Comparison of ENCODE assay signal across 16 cellular contexts in genomic region chrX:37638047-37638446, GRCh38. TPM values are rescaled to one million over a fixed set of nuclear protein-coding genes. Genes with fewer than 3 reads are reported as not detected.
A peak's percentile ranks its signal among the peaks of the same experiment; 100 is the strongest.
DNase-seq lines count a peak whose midpoint lies in the region; ATAC-seq, FAIRE-seq and TF ChIP-seq lines count a peak whose summit lies in the region.
"Had no signal": no experiment of that assay in that cellular context is flagged by ENCODE, and none has a peak within 500 bp of the region (broad histone marks: within the 10 kb centered on the region; RNA-seq: fewer than 3 reads in every experiment).

No MANE protein-coding gene starts in this region.

- DNase-seq in HepG2 (ENCODE audit: low spot score) (no peak), right lobe of liver (no peak), RPMI8226 (peak; percentile 31), erythroblast (lab: John Stamatoyannopoulos, UW) (peak; percentile 1 to 8), NOMO-1 treated with dmso at 0.1 percent for 144 hours (lab: John Stamatoyannopoulos, UW; ENCODE audit: unreplicated experiment) (no peak), immature natural killer cell (no peak)
- DNase-seq: Calu3; CD8-positive, alpha-beta T cell; DMS79 treated with DMSO at 0.1 percent for 48 hours; KBM-7 had no signal

- no peaks in the 10 kb centered on the region for H3K4me1 Mint-ChIP-seq in immature natural killer cell

- in situ Hi-C loops in HepG2 (cut with HindIII; ENCODE audit: extremely low pct_ligation_motif_present, low pct_unique_long_range_greater_than_20kb) = no loop called here

- POLR2A ChIA-PET in HepG2 (lab: Yijun Ruan, JAX) = no interaction called here

- no peaks in the 10 kb centered on the region for H3K79me2 ChIP-seq in HepG2 (ENCODE audit: insufficient read depth, low read length)

- no peak overlapping the region for H3K9ac ChIP-seq in HepG2 (ENCODE audit: insufficient read depth, low read depth, low read length)
- H3K9ac ChIP-seq: BLaER1 treated with 17β-estradiol and CSF1 and Interleukin-3, amounts not matched to agents 10 nM and 100 nM had no signal

- TF ChIP-seq CTCF in HepG2 (CRISPR knock-in tag; IDR thresholded peaks at IDR 0.05) = no peak
- TF ChIP-seq CTCF in right lobe of liver (IDR thresholded peaks at IDR 0.05) = no peak

- BruUV-seq in HepG2 (replicated peaks; lab: Mats Ljungman, UMichigan) = no TSS peak

- TF ChIP-seq EP300 in HepG2 (IDR thresholded peaks at IDR 0.05; ENCODE audit: low read depth in 2 of 2, low read length in 2 of 2) (no peak), HepG2 (CRISPR knock-in tag; IDR thresholded peaks at IDR 0.05; ENCODE audit: borderline replicate concordance) (no peak)

- H3K27me3 ChIP-seq in HepG2 (ENCODE audit: control insufficient read depth in 1 of 2, insufficient read depth in 2 of 2, low read length in 2 of 2) = no peaks in the 10 kb centered on the region
- no peaks in the 10 kb centered on the region for H3K27me3 ChIP-seq in right lobe of liver
- H3K27me3 ChIP-seq: BLaER1 treated with 17β-estradiol and CSF1 and Interleukin-3, amounts not matched to agents 10 nM and 100 nM had no signal

- H3K36me3 Mint-ChIP-seq in immature natural killer cell = no peaks in the 10 kb centered on the region
- H3K36me3 Mint-ChIP-seq: CD8-positive, alpha-beta T cell had no signal

- no peak for TF ChIP-seq POLR2A in HepG2 (IDR thresholded peaks at IDR 0.05; ENCODE audit: insufficient read depth in 1 of 2, low read depth in 2 of 2, low read length in 2 of 2)
- TF ChIP-seq POLR2A in right lobe of liver (IDR thresholded peaks at IDR 0.05) = no peak
- no peak for TF ChIP-seq POLR2A in erythroblast (IDR thresholded peaks at IDR 0.05; ENCODE audit: low read length)

- no peak for FAIRE-seq in HepG2 (lab: Jason Lieb, UNC)
- FAIRE-seq: GM12878, GM19239 had no signal

- intact Hi-C loops in HepG2 (cut with micrococcal nuclease; ENCODE audit: unreplicated experiment) = no loop called here
- intact Hi-C loops in right lobe of liver (cut with DNase I) = no loop called here

- H3K4me3 ChIP-seq in HepG2 (replicated peaks in 1 of 3; ENCODE audit: insufficient read depth in 1 of 3, low read depth in 2 of 3, low read length in 3 of 3) (no peak overlapping the region), right lobe of liver (no peak overlapping the region)
- H3K4me3 ChIP-seq: BLaER1 treated with 17β-estradiol and CSF1 and Interleukin-3, amounts not matched to agents 10 nM and 100 nM; GM12878; HAP-1 had no signal

- no peak overlapping the region for H3K4me2 ChIP-seq in HepG2 (ENCODE audit: low read depth, low read length)
- H3K4me2 ChIP-seq: BLaER1 treated with 17β-estradiol and CSF1 and Interleukin-3, amounts not matched to agents 10 nM and 100 nM had no signal

- no peak overlapping the region for H3K27ac ChIP-seq in HepG2 (ENCODE audit: extremely low read length, insufficient read depth, low read length)
- no peak overlapping the region for H3K27ac ChIP-seq in right lobe of liver
- H3K27ac ChIP-seq: 22Rv1; BLaER1 treated with 17β-estradiol and CSF1 and Interleukin-3, amounts not matched to agents 10 nM and 100 nM had no signal

- no peak for ATAC-seq in HepG2
- no peak for ATAC-seq in right lobe of liver
- no peak for ATAC-seq in GM18873 (IDR thresholded peaks at IDR 0.05; ENCODE audit: low FRiP score, unreplicated experiment)
- ATAC-seq: CD8-positive, alpha-beta T cell; GM12878 had no signal

- no peak for TF ChIP-seq RAD21 in HepG2 (CRISPR knock-in tag; IDR thresholded peaks at IDR 0.05)

- no peaks in the 10 kb centered on the region for H3K9me3 ChIP-seq in HepG2 (ENCODE audit: low read length)
- H3K9me3 ChIP-seq in right lobe of liver = no peaks in the 10 kb centered on the region
- H3K9me3 ChIP-seq: HAP-1 had no signal

- H3K27ac Mint-ChIP-seq in immature natural killer cell = no peak overlapping the region
- H3K27ac Mint-ChIP-seq: CD8-positive, alpha-beta T cell had no signal

- no peaks in the 10 kb centered on the region for H4K20me1 ChIP-seq in HepG2 (ENCODE audit: insufficient read depth, low read length)
- H4K20me1 ChIP-seq: BLaER1 treated with 17β-estradiol and CSF1 and Interleukin-3, amounts not matched to agents 10 nM and 100 nM had no signal

- H3K4me1 ChIP-seq in HepG2 (ENCODE audit: insufficient read depth, low read length) = no peaks in the 10 kb centered on the region
- no peaks in the 10 kb centered on the region for H3K4me1 ChIP-seq in right lobe of liver
- H3K4me1 ChIP-seq: BLaER1 treated with 17β-estradiol and CSF1 and Interleukin-3, amounts not matched to agents 10 nM and 100 nM; HAP-1 had no signal

- peaks cover 0 to 4% (median 0%) of the 10 kb centered on the region in 3 donors for H3K27me3 Mint-ChIP-seq in immature natural killer cell (ENCODE audit: low read depth in 3 of 3)

- H3K9me3 Mint-ChIP-seq in immature natural killer cell = no peaks in the 10 kb centered on the region
- H3K9me3 Mint-ChIP-seq: CD8-positive, alpha-beta T cell had no signal

- H3K4me3 Mint-ChIP-seq in immature natural killer cell = no peak overlapping the region
- H3K4me3 Mint-ChIP-seq: CD8-positive, alpha-beta T cell had no signal

- H2AFZ ChIP-seq in HepG2 (ENCODE audit: low read length) = no peak overlapping the region

- H3K36me3 ChIP-seq in HepG2 (replicated peaks in 1 of 2; ENCODE audit: control insufficient read depth in 1 of 2, insufficient read depth in 2 of 2, low read length in 2 of 2) (no peaks in the 10 kb centered on the region), right lobe of liver (no peaks in the 10 kb centered on the region)
- H3K36me3 ChIP-seq: BLaER1 treated with 17β-estradiol and CSF1 and Interleukin-3, amounts not matched to agents 10 nM and 100 nM; HAP-1 had no signal

- CTCF ChIA-PET in HepG2 (lab: Yijun Ruan, JAX; ENCODE audit: low intra/inter-chr PET ratio, low total read pairs) = no interaction called here

TF ChIP-seq in HepG2, 621 proteins besides CTCF, POLR2A, EP300 and RAD21:
- TF ChIP-seq MAFK (conservative IDR thresholded peaks at IDR 0.05 in 1 of 2, IDR thresholded peaks at IDR 0.05 in 1 of 2; ENCODE audit: low read length in 2 of 2) (0 out of 4 replicates have a peak, but pooled peaks have one; percentile 20 to 27), ZBTB20 (CRISPR knock-in tag; IDR thresholded peaks at IDR 0.05; ENCODE audit: borderline replicate concordance, low read depth) (no peak), SMAD1 (CRISPR knock-in tag; IDR thresholded peaks at IDR 0.05; ENCODE audit: borderline replicate concordance, low read depth) (no peak), PCBP1 (IDR thresholded peaks at IDR 0.05; ENCODE audit: borderline replicate concordance, low read depth, low read length) (no peak)

RNA-seq across cellular contexts. Expression of gene XK, which starts 47.5 kb away (rescaled TPM):
- total RNA-seq in HepG2 (2016; rRNA removed; fragmentation: Illumina TruSeq; extraction: Trizol) (not detected in 2 replicates), right lobe of liver (1 to 10 TPM in 5 of 6 experiments, under 1 TPM in 1; 0.56 to 4.5 (median 1.6) TPM)
- total RNA-seq in HepG2 (2016; cell fraction: cytosol; rRNA removed; fragmentation: Illumina TruSeq; extraction: Trizol; ENCODE audit: low read depth) = not detected in 2 replicates
- total RNA-seq in HepG2 (2016; cell fraction: insoluble cytoplasmic fraction; rRNA removed; fragmentation: Illumina TruSeq; extraction: Trizol) = not detected in 2 replicates
- total RNA-seq in HepG2 (2016; cell fraction: membrane; rRNA removed; fragmentation: Illumina TruSeq; extraction: Trizol) = not detected in 2 replicates
- total RNA-seq in HepG2 (2016; cell fraction: nucleus; rRNA removed; fragmentation: Illumina TruSeq; extraction: Trizol) = not detected in 2 replicates
- polyA plus RNA-seq in HepG2 (2011; rRNA removed) (not detected in 2 replicates), immature natural killer cell (under 1 TPM in 2 of 3 donors, not detected in 1; 0.08 to 0.11 TPM)
- not detected in 2 replicates for polyA plus RNA-seq in HepG2 (2011; cell fraction: cytosol; rRNA removed)
- not detected in 2 replicates for polyA plus RNA-seq in HepG2 (2011; cell fraction: nucleus; rRNA removed)
- not detected in 2 replicates for polyA plus RNA-seq in HepG2 (2012)
- polyA plus RNA-seq in HepG2 (2016; cell fraction: cytosol; fragmentation: Illumina TruSeq; extraction: Trizol; ENCODE audit: low read depth) = not detected in 2 replicates
- not detected in 2 replicates for polyA plus RNA-seq in HepG2 (2016; cell fraction: insoluble cytoplasmic fraction; fragmentation: Illumina TruSeq; extraction: Trizol; ENCODE audit: low read depth)
- not detected in 2 replicates for polyA plus RNA-seq in HepG2 (2016; cell fraction: membrane; fragmentation: Illumina TruSeq; extraction: Trizol; ENCODE audit: low read depth)
- not detected in 2 replicates for polyA plus RNA-seq in HepG2 (2016; cell fraction: nucleus; fragmentation: Illumina TruSeq; extraction: Trizol; ENCODE audit: insufficient read depth, low read depth)
- polyA minus RNA-seq in HepG2 (2011; rRNA and poly(A)+ RNA removed; ENCODE audit: low replicate concordance) = 18.8 TPM in 1 of 2 replicates, not detected in the other
- polyA minus RNA-seq in HepG2 (2011; cell fraction: cytosol; rRNA and poly(A)+ RNA removed) = 0.10 and 0.44 TPM in 2 replicates
- polyA minus RNA-seq in HepG2 (2011; cell fraction: nucleus; rRNA and poly(A)+ RNA removed) = 0.13 TPM in 1 of 2 replicates, not detected in the other
- total RNA-seq: CD8-positive, alpha-beta T cell; GM12878 had no signal
- polyA plus RNA-seq: GM12878 had no signal

Comparison
In these comparisons a context has a peak if more than half of its experiments do, and no peak if none do; other contexts are left out.
1. DNase-seq: peak in RPMI8226 (single experiment) and erythroblast (2 of 2); none in HepG2 (single experiment), right lobe of liver (0 of 3), NOMO-1 treated with dmso at 0.1 percent for 144 hours (single experiment) and immature natural killer cell (0 of 3).